1 cellular context compared by ENCODE assay signal in the genomic region with DNA sequence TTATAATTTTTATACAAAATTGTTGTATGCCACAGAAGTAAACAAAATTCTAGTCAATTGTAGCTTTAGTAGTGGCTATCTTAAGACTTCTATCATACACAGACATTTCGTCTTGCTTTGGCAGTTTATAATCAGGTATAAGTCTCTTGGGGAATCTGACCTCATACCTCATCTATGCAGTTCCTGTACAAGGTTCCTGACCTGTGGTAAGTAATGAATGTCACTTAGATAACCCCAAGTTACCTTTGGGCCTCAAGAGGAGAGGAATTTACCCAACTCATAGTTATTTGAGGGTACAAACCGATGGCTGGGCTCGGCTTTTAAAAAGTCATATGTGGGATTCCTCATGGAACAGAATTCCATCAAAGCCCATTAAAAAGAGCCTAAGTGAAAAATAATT.
TF ChIP-seq lines count a peak whose summit lies in the region.

No MANE protein-coding gene starts in this region.

TF ChIP-seq in GM23338, 12 proteins besides CTCF, POLR2A, EP300 and RAD21 (continued from another document):
- TF ChIP-seq, protein P1, sequence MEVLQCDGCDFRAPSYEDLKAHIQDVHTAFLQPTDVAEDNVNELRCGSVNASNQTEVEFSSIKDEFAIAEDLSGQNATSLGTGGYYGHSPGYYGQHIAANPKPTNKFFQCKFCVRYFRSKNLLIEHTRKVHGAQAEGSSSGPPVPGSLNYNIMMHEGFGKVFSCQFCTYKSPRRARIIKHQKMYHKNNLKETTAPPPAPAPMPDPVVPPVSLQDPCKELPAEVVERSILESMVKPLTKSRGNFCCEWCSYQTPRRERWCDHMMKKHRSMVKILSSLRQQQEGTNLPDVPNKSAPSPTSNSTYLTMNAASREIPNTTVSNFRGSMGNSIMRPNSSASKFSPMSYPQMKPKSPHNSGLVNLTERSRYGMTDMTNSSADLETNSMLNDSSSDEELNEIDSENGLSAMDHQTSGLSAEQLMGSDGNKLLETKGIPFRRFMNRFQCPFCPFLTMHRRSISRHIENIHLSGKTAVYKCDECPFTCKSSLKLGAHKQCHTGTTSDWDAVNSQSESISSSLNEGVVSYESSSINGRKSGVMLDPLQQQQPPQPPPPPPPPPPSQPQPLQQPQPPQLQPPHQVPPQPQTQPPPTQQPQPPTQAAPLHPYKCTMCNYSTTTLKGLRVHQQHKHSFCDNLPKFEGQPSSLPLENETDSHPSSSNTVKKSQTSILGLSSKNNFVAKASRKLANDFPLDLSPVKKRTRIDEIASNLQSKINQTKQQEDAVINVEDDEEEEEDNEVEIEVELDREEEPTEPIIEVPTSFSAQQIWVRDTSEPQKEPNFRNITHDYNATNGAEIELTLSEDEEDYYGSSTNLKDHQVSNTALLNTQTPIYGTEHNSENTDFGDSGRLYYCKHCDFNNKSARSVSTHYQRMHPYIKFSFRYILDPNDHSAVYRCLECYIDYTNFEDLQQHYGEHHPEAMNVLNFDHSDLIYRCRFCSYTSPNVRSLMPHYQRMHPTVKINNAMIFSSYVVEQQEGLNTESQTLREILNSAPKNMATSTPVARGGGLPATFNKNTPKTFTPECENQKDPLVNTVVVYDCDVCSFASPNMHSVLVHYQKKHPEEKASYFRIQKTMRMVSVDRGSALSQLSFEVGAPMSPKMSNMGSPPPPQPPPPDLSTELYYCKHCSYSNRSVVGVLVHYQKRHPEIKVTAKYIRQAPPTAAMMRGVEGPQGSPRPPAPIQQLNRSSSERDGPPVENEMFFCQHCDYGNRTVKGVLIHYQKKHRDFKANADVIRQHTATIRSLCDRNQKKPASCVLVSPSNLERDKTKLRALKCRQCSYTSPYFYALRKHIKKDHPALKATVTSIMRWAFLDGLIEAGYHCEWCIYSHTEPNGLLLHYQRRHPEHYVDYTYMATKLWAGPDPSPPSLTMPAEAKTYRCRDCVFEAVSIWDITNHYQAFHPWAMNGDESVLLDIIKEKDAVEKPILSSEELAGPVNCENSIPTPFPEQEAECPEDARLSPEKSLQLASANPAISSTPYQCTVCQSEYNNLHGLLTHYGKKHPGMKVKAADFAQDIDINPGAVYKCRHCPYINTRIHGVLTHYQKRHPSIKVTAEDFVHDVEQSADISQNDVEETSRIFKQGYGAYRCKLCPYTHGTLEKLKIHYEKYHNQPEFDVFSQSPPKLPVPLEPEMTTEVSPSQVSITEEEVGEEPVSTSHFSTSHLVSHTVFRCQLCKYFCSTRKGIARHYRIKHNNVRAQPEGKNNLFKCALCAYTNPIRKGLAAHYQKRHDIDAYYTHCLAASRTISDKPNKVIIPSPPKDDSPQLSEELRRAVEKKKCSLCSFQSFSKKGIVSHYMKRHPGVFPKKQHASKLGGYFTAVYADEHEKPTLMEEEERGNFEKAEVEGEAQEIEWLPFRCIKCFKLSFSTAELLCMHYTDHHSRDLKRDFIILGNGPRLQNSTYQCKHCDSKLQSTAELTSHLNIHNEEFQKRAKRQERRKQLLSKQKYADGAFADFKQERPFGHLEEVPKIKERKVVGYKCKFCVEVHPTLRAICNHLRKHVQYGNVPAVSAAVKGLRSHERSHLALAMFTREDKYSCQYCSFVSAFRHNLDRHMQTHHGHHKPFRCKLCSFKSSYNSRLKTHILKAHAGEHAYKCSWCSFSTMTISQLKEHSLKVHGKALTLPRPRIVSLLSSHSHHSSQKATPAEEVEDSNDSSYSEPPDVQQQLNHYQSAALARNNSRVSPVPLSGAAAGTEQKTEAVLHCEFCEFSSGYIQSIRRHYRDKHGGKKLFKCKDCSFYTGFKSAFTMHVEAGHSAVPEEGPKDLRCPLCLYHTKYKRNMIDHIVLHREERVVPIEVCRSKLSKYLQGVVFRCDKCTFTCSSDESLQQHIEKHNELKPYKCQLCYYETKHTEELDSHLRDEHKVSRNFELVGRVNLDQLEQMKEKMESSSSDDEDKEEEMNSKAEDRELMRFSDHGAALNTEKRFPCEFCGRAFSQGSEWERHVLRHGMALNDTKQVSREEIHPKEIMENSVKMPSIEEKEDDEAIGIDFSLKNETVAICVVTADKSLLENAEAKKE (CRISPR knock-in tag; IDR thresholded peaks at IDR 0.05) = no peak
- TF ChIP-seq ZNF331 (CRISPR knock-in tag; IDR thresholded peaks at IDR 0.05; ENCODE audit: low read depth) (no peak), EZH2 (IDR thresholded peaks at IDR 0.05; ENCODE audit: low read depth, unreplicated experiment) (no peak)
- TF ChIP-seq, protein P2, sequence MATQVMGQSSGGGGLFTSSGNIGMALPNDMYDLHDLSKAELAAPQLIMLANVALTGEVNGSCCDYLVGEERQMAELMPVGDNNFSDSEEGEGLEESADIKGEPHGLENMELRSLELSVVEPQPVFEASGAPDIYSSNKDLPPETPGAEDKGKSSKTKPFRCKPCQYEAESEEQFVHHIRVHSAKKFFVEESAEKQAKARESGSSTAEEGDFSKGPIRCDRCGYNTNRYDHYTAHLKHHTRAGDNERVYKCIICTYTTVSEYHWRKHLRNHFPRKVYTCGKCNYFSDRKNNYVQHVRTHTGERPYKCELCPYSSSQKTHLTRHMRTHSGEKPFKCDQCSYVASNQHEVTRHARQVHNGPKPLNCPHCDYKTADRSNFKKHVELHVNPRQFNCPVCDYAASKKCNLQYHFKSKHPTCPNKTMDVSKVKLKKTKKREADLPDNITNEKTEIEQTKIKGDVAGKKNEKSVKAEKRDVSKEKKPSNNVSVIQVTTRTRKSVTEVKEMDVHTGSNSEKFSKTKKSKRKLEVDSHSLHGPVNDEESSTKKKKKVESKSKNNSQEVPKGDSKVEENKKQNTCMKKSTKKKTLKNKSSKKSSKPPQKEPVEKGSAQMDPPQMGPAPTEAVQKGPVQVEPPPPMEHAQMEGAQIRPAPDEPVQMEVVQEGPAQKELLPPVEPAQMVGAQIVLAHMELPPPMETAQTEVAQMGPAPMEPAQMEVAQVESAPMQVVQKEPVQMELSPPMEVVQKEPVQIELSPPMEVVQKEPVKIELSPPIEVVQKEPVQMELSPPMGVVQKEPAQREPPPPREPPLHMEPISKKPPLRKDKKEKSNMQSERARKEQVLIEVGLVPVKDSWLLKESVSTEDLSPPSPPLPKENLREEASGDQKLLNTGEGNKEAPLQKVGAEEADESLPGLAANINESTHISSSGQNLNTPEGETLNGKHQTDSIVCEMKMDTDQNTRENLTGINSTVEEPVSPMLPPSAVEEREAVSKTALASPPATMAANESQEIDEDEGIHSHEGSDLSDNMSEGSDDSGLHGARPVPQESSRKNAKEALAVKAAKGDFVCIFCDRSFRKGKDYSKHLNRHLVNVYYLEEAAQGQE (IDR thresholded peaks at IDR 0.05; ENCODE audit: unreplicated experiment) = no peak
